8 cellular contexts compared by ENCODE assay signal in genomic region chr1:39574646-39575045, GRCh38. TPM values are rescaled to one million over a fixed set of nuclear protein-coding genes. Genes with fewer than 3 reads are reported as not detected.
DNase-seq lines count a peak whose midpoint lies in the region; ATAC-seq and TF ChIP-seq lines count a peak whose summit lies in the region.

No MANE protein-coding gene starts in this region.

- no peaks in the 10 kb centered on the region for H3K9me3 Mint-ChIP-seq in naive B cell

- peak overlapping the region; percentile 82 to 97 (median 92) for H3K4me3 Mint-ChIP-seq in naive B cell

- TF ChIP-seq CTCF in Panc1 (IDR thresholded peaks at IDR 0.05) (no peak), epithelial cell of esophagus (IDR thresholded peaks at IDR 0.05; ENCODE audit: insufficient read depth, low read depth, low read length, missing control alignments) (no peak)

- BruUV-seq in Panc1 (replicated peaks; lab: Mats Ljungman, UMichigan) = no TSS peak

- CTCF ChIA-PET in Panc1 (lab: Charles Lee) = no interaction called here

- H3K4me3 ChIP-seq in H7 (ENCODE audit: insufficient read depth, low read depth, low read length) (peak overlapping the region; percentile 87), Panc1 (ENCODE audit: low read depth in 2 of 2, low read length in 2 of 2) (peak overlapping the region; percentile 90 to 92), epithelial cell of esophagus (ENCODE audit: low read length) (peak overlapping the region; percentile 82)

- H3K27me3 Mint-ChIP-seq in naive B cell = no peaks in the 10 kb centered on the region

- peaks cover 13 to 15% of the 10 kb centered on the region in 2 donors for H3K36me3 Mint-ChIP-seq in naive B cell

- H3K27ac ChIP-seq in Panc1 (ENCODE audit: low read length) = peak overlapping the region; percentile 78

- H3K4me1 ChIP-seq in Panc1 (ENCODE audit: control insufficient read depth, insufficient read depth, low read length) = peaks cover 22% of the 10 kb centered on the region; the same call in 1 of the 2 replicates

- ATAC-seq in Panc1 (no peak), naive B cell (ENCODE audit: low read depth in 2 of 2) (no peak)

- peaks cover 24 to 34% (median 31%) of the 10 kb centered on the region in 3 donors for H3K4me1 Mint-ChIP-seq in naive B cell

- intact Hi-C loops in Panc1 (cut with micrococcal nuclease; ENCODE audit: unreplicated experiment) = no loop called here

- no peaks in the 10 kb centered on the region for H3K9me3 ChIP-seq in Panc1 (ENCODE audit: control insufficient read depth, insufficient read depth, low read depth, low read length)

- H3K36me3 ChIP-seq in H7 (replicated peaks; ENCODE audit: control insufficient read depth, insufficient read depth, low read length) (peaks cover 39% of the 10 kb centered on the region), Panc1 (ENCODE audit: control insufficient read depth, insufficient read depth, low read length) (peaks cover 23% of the 10 kb centered on the region)

- H3K27ac Mint-ChIP-seq in naive B cell = peak overlapping the region in 4 of 6 donors; percentile 77 to 95 (median 89)

- peak; percentile 49 for DNase-seq in H7
- no peak for DNase-seq in Panc1 (ENCODE audit: low read depth, low spot score)
- peak; percentile 42 for DNase-seq in epithelial cell of esophagus (ENCODE audit: low read depth)
- DNase-seq in naive B cell = no peak
- DNase-seq in NCI-H1930 (lab: John Stamatoyannopoulos, UW) = no peak
- DNase-seq in stimulated activated CD4-positive, alpha-beta T cell treated with anti-CD3 and anti-CD28 coated beads, Interleukin-4, amount 100 ng/mL, for 24 hours = no peak
- DNase-seq in NCI-H2196 treated with DMSO at 0.1 percent for 48 hours (lab: John Stamatoyannopoulos, UW; ENCODE audit: unreplicated experiment) = no peak
- DNase-seq in NCI-H1417 treated with DMSO at 0.1 percent for 48 hours (lab: John Stamatoyannopoulos, UW) = no peak

- in situ Hi-C loops in Panc1 (cut with HindIII; ENCODE audit: low pct_unique_long_range_greater_than_20kb, low sequenced_read_pairs) = no loop called here

- no peaks in the 10 kb centered on the region for H3K27me3 ChIP-seq in H7 (ENCODE audit: control insufficient read depth, insufficient read depth, low read length)
- H3K27me3 ChIP-seq in Panc1 (ENCODE audit: control insufficient read depth, insufficient read depth, low read length) = no peaks in the 10 kb centered on the region

- POLR2A ChIA-PET in Panc1 (lab: Charles Lee) = no interaction called here

RNA-seq across cellular contexts. Expression of gene PABPC4, which starts 1.9 kb away (rescaled TPM):
- total RNA-seq in H7 (2014; rRNA removed; shearing (Covaris generic)) = 185 and 193 TPM in 2 replicates
- 334 TPM for total RNA-seq in Panc1 (2021; ENCODE audit: unreplicated experiment)
- 225 TPM for polyA plus RNA-seq in Panc1 (2012; ENCODE audit: insufficient read length)
- 10 to 100 TPM in 5 of 6 donors, 1 to 10 TPM in 1; 8.0 to 32.3 (median 15.9) TPM for polyA plus RNA-seq in naive B cell (ENCODE audit: low read depth in 6 of 6)

Comparison
In these comparisons a context has a peak if more than half of its experiments do, and no peak if none do; other contexts are left out.
1. DNase-seq: peak in H7 (single experiment) and epithelial cell of esophagus (single experiment); none in Panc1 (single experiment), naive B cell (single experiment), NCI-H1930 (0 of 2), stimulated activated CD4-positive, alpha-beta T cell treated with anti-CD3 and anti-CD28 coated beads, Interleukin-4, amount 100 ng/mL, for 24 hours (single experiment), NCI-H2196 treated with DMSO at 0.1 percent for 48 hours (single experiment) and NCI-H1417 treated with DMSO at 0.1 percent for 48 hours (single experiment).
2. Peak in every context shown above with its lines, with median percentiles within 50 percentile points of each other: H3K4me3 ChIP-seq.